Comparison of ENCODE assay signal across 15 cellular contexts in the genomic region with DNA sequence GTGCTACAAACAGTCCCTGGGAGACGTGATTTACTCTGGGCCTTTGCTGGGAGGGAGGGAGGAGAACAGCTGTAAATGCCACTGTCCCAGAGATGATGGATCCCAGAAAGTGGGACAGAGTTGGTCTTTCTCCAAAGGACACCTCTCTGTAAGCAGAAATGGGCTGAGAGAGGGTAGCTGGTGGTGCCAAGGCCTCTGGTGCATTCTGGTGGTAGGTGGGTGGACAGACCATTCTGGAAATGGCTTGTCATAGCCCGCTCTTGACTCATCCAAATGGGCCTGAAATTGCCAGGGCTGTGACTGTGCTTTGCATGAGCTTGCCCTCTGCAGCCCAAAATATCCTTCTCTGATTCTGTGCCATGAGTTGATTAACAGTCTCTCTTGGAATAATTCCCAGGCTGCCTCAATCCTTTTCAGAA. TPM values are rescaled to one million over a fixed set of nuclear protein-coding genes. Genes with fewer than 3 reads are reported as not detected.
DNase-seq lines count a peak whose midpoint lies in the region; ATAC-seq, FAIRE-seq and TF ChIP-seq lines count a peak whose summit lies in the region.
"Had no signal": no experiment of that assay in that cellular context is flagged by ENCODE, and none has a peak within 500 bp of the region (broad histone marks: within the 10 kb centered on the region; RNA-seq: fewer than 3 reads in every experiment).

No MANE protein-coding gene starts in this region.

- in situ Hi-C loops in GM13977 (cut with MboI; ENCODE audit: low pct_unique_long_range_greater_than_20kb, low sequenced_read_pairs, unreplicated experiment) = no loop called here

- peaks cover 4 to 24% of the 10 kb centered on the region in 2 donors for H3K4me1 ChIP-seq in esophagus (ENCODE audit: control insufficient read depth in 2 of 2, insufficient read depth in 2 of 2, low read length in 1 of 2)
- peaks cover 0 to 2% of the 10 kb centered on the region in 2 donors for H3K4me1 ChIP-seq in kidney (ENCODE audit: control insufficient read depth in 1 of 2, insufficient read depth in 1 of 2, low read depth in 1 of 2, low read length in 2 of 2)
- H3K4me1 ChIP-seq: SJSA1 had no signal

- H3K4me3 ChIP-seq in esophagus (ENCODE audit: low read depth in 1 of 2, low read length in 2 of 2) (no peak overlapping the region), kidney (ENCODE audit: low read length in 2 of 2) (no peak overlapping the region)
- H3K4me3 ChIP-seq: hepatocyte, SJSA1 had no signal

- no peaks in the 10 kb centered on the region for H3K27me3 ChIP-seq in esophagus (ENCODE audit: control insufficient read depth in 1 of 2, insufficient read depth in 2 of 2, low read length in 2 of 2)
- H3K27me3 ChIP-seq: hepatocyte, SJSA1 had no signal

- FAIRE-seq in kidney (lab: Jason Lieb, UNC) = no peak

- no peaks in the 10 kb centered on the region for H3K9me3 ChIP-seq in esophagus (ENCODE audit: control insufficient read depth in 2 of 2, insufficient read depth in 1 of 2, low read depth in 1 of 2, low read length in 1 of 2)
- H3K9me3 ChIP-seq in kidney (ENCODE audit: control insufficient read depth in 1 of 2, low read length in 2 of 2) = peaks cover 0 to 6% of the 10 kb centered on the region in 2 donors

- ATAC-seq in GM21786 (IDR thresholded peaks at IDR 0.05; ENCODE audit: unreplicated experiment) = no peak
- ATAC-seq: activated naive CD8-positive, alpha-beta T cell treated with anti-CD3 and anti-CD28 coated beads, Interleukin-2, amount 50 U/mL, for 24 hours had no signal

- TF ChIP-seq CTCF in kidney (IDR thresholded peaks at IDR 0.05; ENCODE audit: borderline replicate concordance, extremely low read depth, insufficient read depth) (no peak), GM13977 (IDR thresholded peaks at IDR 0.05; ENCODE audit: extremely low read depth, insufficient read depth, missing control alignments) (no peak)

- H3K36me3 ChIP-seq in esophagus (ENCODE audit: control insufficient read depth in 2 of 2, insufficient read depth in 2 of 2, low read length in 1 of 2) (no peaks in the 10 kb centered on the region), kidney (ENCODE audit: control insufficient read depth in 1 of 2, insufficient read depth in 2 of 2, low read length in 2 of 2) (no peaks in the 10 kb centered on the region)
- H3K36me3 ChIP-seq: SJSA1 had no signal

- peak overlapping the region; percentile 77 to 84 for H3K27ac ChIP-seq in esophagus (ENCODE audit: low read depth in 2 of 2, low read length in 1 of 2)
- H3K27ac ChIP-seq in kidney (ENCODE audit: low read depth in 2 of 2, low read length in 2 of 2) = no peak overlapping the region
- H3K27ac ChIP-seq: hepatocyte, SJSA1 had no signal

- no peak overlapping the region for H3K9ac ChIP-seq in kidney (ENCODE audit: low read length in 2 of 2)

- intact Hi-C loops in kidney (cut with DNase I) = no loop called here

- DNase-seq in M059J (ENCODE audit: low read depth) = peak; percentile 78
- peak; percentile 39 for DNase-seq in medulla oblongata (ENCODE audit: extremely low spot score)
- no peak for DNase-seq in kidney
- no peak for DNase-seq in GM13977 (ENCODE audit: low spot score)
- DNase-seq in NCI-H510A (lab: John Stamatoyannopoulos, UW) = no peak
- DNase-seq: activated CD8-positive, alpha-beta memory T cell treated with anti-CD3 and anti-CD28 coated beads, Interleukin-2, amount 50 U/mL, for 48 hours; activated naive CD8-positive, alpha-beta T cell treated with anti-CD3 and anti-CD28 coated beads, Interleukin-2, amount 50 U/mL, for 24 hours; Calu3; NCI-H1436; NCI-H82 had no signal

- 29 to 58% methylated on average over 2 of the region's 2 CpGs for WGBS in esophagus, 2 donors

RNA-seq across cellular contexts. Expression of gene CCDC185, which starts 36.1 kb away (rescaled TPM):
- total RNA-seq in M059J (2014; rRNA removed; shearing (Covaris generic)) = not detected in 2 replicates
- polyA plus RNA-seq in esophagus = under 1 TPM; 0.04 TPM
- 0.13 TPM for total RNA-seq in kidney
- polyA plus RNA-seq in kidney (ENCODE audit: insufficient read depth, low read depth, low replicate concordance) = not detected
- total RNA-seq: hepatocyte, lung microvascular endothelial cell, SJSA1 had no signal
- polyA plus RNA-seq: hepatocyte had no signal

Comparison
In these comparisons a context has a peak if more than half of its experiments do, and no peak if none do; other contexts are left out.
1. DNase-seq: peak in M059J (single experiment) and medulla oblongata (single experiment); none in kidney (single experiment), GM13977 (single experiment) and NCI-H510A (single experiment).
2. H3K27ac ChIP-seq: peak in esophagus (2 of 2); none in kidney (0 of 2).